23 cellular contexts compared by ENCODE assay signal in the genomic region with DNA sequence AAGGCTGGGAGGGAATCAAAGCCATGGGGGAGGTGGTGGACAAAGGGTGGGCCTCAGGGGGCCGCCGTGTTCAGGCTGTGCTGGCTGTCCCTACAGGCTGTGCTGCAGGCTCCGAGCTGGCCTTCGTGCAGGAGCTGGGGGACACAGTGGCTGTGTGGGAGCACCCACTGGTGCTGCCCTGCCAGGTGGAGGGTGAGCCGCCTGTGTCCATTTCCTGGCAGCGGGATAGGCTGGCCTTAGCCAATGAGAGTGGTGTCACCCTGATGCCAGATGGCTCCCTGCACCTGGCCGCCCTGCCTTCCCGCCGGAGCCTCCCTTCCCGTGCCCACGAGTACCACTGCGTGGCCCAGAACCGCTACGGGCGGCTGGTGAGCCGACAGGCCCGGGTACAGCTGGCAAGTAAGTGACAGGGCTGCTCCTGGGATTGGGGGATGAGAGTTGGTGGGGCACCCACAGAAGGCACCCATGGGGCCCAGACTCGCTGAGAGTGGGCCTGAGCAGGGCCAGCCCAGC. TPM values are rescaled to one million over a fixed set of nuclear protein-coding genes. Genes with fewer than 3 reads are reported as not detected.
DNase-seq lines count a peak whose midpoint lies in the region; ATAC-seq and TF ChIP-seq lines count a peak whose summit lies in the region.
"Had no signal": no experiment of that assay in that cellular context is flagged by ENCODE, and none has a peak within 500 bp of the region (broad histone marks: within the 10 kb centered on the region; RNA-seq: fewer than 3 reads in every experiment).

No MANE protein-coding gene starts in this region.

- no peaks in the 10 kb centered on the region for H3K27me3 ChIP-seq in endodermal cell (ENCODE audit: control insufficient read depth, insufficient read depth, low read length, poor library complexity, severe bottlenecking)
- H3K27me3 ChIP-seq: body of pancreas, esophagus squamous epithelium had no signal

- H3K36me3 Mint-ChIP-seq in activated T-cell treated with anti-CD3 and anti-CD28 coated beads, Interleukin-2, amount 50 U/mL, for 72 hours (ENCODE audit: insufficient read depth in 2 of 2), result no peaks in the 10 kb centered on the region
- H3K36me3 Mint-ChIP-seq in endodermal cell (ENCODE audit: low read depth), result no peaks in the 10 kb centered on the region
- H3K36me3 Mint-ChIP-seq in stimulated activated memory B cell treated with anti-CD40 and anti-IgM and Interleukin-4, amounts not matched to agents 10 μg/mL and 1 μg/mL and 100 μg/mL, for 72 hours, result no peaks in the 10 kb centered on the region
- H3K36me3 Mint-ChIP-seq: activated naive CD4-positive, alpha-beta T cell treated with anti-CD3 and anti-CD28 coated beads, Interleukin-2, amount 50 U/mL, for 24 hours; CD4-positive, CD25-positive, alpha-beta regulatory T cell; naive B cell; stimulated activated effector memory CD8-positive, alpha-beta T cell treated with anti-CD3 and anti-CD28 coated beads, Interleukin-12 subunit alpha, Interleukin-12 subunit beta, amount 100 ng/mL, for 72 hours; type B pancreatic cell had no signal

- 61 to 87% methylated on average over 2 to 18 of the region's 18 CpGs for WGBS in endodermal cell (ENCODE audit: insufficient coverage in 1 of 2, insufficient read length in 1 of 2), 2 experiments

- no peak overlapping the region for H3K27ac Mint-ChIP-seq in activated T-cell treated with anti-CD3 and anti-CD28 coated beads, Interleukin-2, amount 50 U/mL, for 72 hours
- no peak overlapping the region for H3K27ac Mint-ChIP-seq in endodermal cell
- H3K27ac Mint-ChIP-seq in stimulated activated memory B cell treated with anti-CD40 and anti-IgM and Interleukin-4, amounts not matched to agents 10 μg/mL and 1 μg/mL and 100 μg/mL, for 72 hours, result peak overlapping the region; percentile 36
- H3K27ac Mint-ChIP-seq: activated naive CD4-positive, alpha-beta T cell treated with anti-CD3 and anti-CD28 coated beads, Interleukin-2, amount 50 U/mL, for 24 hours had no signal

- TF ChIP-seq CTCF in endodermal cell (conservative IDR thresholded peaks at IDR 0.05), result no peak

- H3K27me3 Mint-ChIP-seq in activated T-cell treated with anti-CD3 and anti-CD28 coated beads, Interleukin-2, amount 50 U/mL, for 72 hours (ENCODE audit: low read depth), result no peaks in the 10 kb centered on the region
- H3K27me3 Mint-ChIP-seq in endodermal cell (ENCODE audit: insufficient read depth), result no peaks in the 10 kb centered on the region
- no peaks in the 10 kb centered on the region for H3K27me3 Mint-ChIP-seq in stimulated activated memory B cell treated with anti-CD40 and anti-IgM and Interleukin-4, amounts not matched to agents 10 μg/mL and 1 μg/mL and 100 μg/mL, for 72 hours
- H3K27me3 Mint-ChIP-seq: activated naive CD4-positive, alpha-beta T cell treated with anti-CD3 and anti-CD28 coated beads, Interleukin-2, amount 50 U/mL, for 24 hours; CD4-positive, CD25-positive, alpha-beta regulatory T cell; naive B cell; type B pancreatic cell had no signal

- no peaks in the 10 kb centered on the region for H3K36me3 ChIP-seq in endodermal cell (ENCODE audit: control insufficient read depth, insufficient read depth, low read length)
- H3K36me3 ChIP-seq: esophagus squamous epithelium had no signal

- H3K9me3 ChIP-seq in endodermal cell (ENCODE audit: control insufficient read depth, low read length), result no peaks in the 10 kb centered on the region
- H3K9me3 ChIP-seq: body of pancreas, esophagus squamous epithelium had no signal

- H3K27ac ChIP-seq in endodermal cell (ENCODE audit: low read depth, low read length), result peak overlapping the region; percentile 97
- H3K27ac ChIP-seq: body of pancreas, esophagus squamous epithelium had no signal

- no peak overlapping the region for H3K9ac ChIP-seq in endodermal cell (ENCODE audit: extremely low read depth, low read length, poor library complexity, severe bottlenecking)

- H3K4me1 Mint-ChIP-seq in activated T-cell treated with anti-CD3 and anti-CD28 coated beads, Interleukin-2, amount 50 U/mL, for 72 hours (ENCODE audit: low read depth), result peaks cover 37% of the 10 kb centered on the region
- H3K4me1 Mint-ChIP-seq in endodermal cell, result peaks cover 10% of the 10 kb centered on the region
- peaks cover 58% of the 10 kb centered on the region for H3K4me1 Mint-ChIP-seq in stimulated activated memory B cell treated with anti-CD40 and anti-IgM and Interleukin-4, amounts not matched to agents 10 μg/mL and 1 μg/mL and 100 μg/mL, for 72 hours

- no peak for ATAC-seq in activated T-cell treated with anti-CD3 and anti-CD28 coated beads, Interleukin-2, amount 50 U/mL, for 72 hours (replicated peaks in 1 of 2)
- ATAC-seq in stimulated activated memory B cell treated with anti-CD40 and anti-IgM and Interleukin-4, amounts not matched to agents 10 μg/mL and 1 μg/mL and 100 μg/mL, for 72 hours, result no peak
- ATAC-seq in GM21515 (IDR thresholded peaks at IDR 0.05; ENCODE audit: unreplicated experiment), result no peak
- ATAC-seq: body of pancreas; PC-3; stimulated activated effector memory CD8-positive, alpha-beta T cell treated with anti-CD3 and anti-CD28 coated beads, Interleukin-12 subunit alpha, Interleukin-12 subunit beta, amount 100 ng/mL, for 72 hours had no signal

- H3K4me1 ChIP-seq in endodermal cell (ENCODE audit: control insufficient read depth, insufficient read depth, low read length), result no peaks in the 10 kb centered on the region
- H3K4me1 ChIP-seq: body of pancreas had no signal

- peak; percentile 15 for DNase-seq in activated T-cell treated with anti-CD3 and anti-CD28 coated beads, Interleukin-2, amount 50 U/mL, for 1 hour
- no peak for DNase-seq in activated T-cell treated with anti-CD3 and anti-CD28 coated beads, Interleukin-2, amount 50 U/mL, for 72 hours
- DNase-seq in NCI-H69 (lab: John Stamatoyannopoulos, UW) (peak; percentile 31), endodermal cell (no peak), DMS79 treated with DMSO at 0.1 percent for 48 hours (lab: John Stamatoyannopoulos, UW) (no peak), NCI-H2029 treated with DMSO at 0.1 percent for 48 hours (lab: John Stamatoyannopoulos, UW) (no peak)
- DNase-seq: activated CD4-positive, alpha-beta T cell treated with anti-CD3 and anti-CD28 coated beads for 1 hour; activated CD8-positive, alpha-beta memory T cell treated with anti-CD3 and anti-CD28 coated beads, Interleukin-2, amount 50 U/mL, for 48 hours; effector CD4-positive, alpha-beta T cell; esophagus squamous epithelium; MV-4-11; naive B cell; NCI-H2081; NCI-H526; PC-3; stimulated activated CD4-positive, alpha-beta T cell treated with anti-CD3 and anti-CD28 coated beads, Interleukin-12 subunit alpha, Interleukin-12 subunit beta, amount 100 ng/mL, for 4 hours had no signal

- H3K4me3 ChIP-seq in endodermal cell (ENCODE audit: low read length), result no peak overlapping the region
- H3K4me3 ChIP-seq: body of pancreas, esophagus squamous epithelium had no signal

- H3K9me3 Mint-ChIP-seq in activated T-cell treated with anti-CD3 and anti-CD28 coated beads, Interleukin-2, amount 50 U/mL, for 72 hours, result no peaks in the 10 kb centered on the region
- H3K9me3 Mint-ChIP-seq in endodermal cell, result no peaks in the 10 kb centered on the region
- H3K9me3 Mint-ChIP-seq in stimulated activated memory B cell treated with anti-CD40 and anti-IgM and Interleukin-4, amounts not matched to agents 10 μg/mL and 1 μg/mL and 100 μg/mL, for 72 hours, result no peaks in the 10 kb centered on the region
- H3K9me3 Mint-ChIP-seq: activated naive CD4-positive, alpha-beta T cell treated with anti-CD3 and anti-CD28 coated beads, Interleukin-2, amount 50 U/mL, for 24 hours; CD4-positive, CD25-positive, alpha-beta regulatory T cell; naive B cell; stimulated activated effector memory CD8-positive, alpha-beta T cell treated with anti-CD3 and anti-CD28 coated beads, Interleukin-12 subunit alpha, Interleukin-12 subunit beta, amount 100 ng/mL, for 72 hours; type B pancreatic cell had no signal

- H3K4me3 Mint-ChIP-seq in activated T-cell treated with anti-CD3 and anti-CD28 coated beads, Interleukin-2, amount 50 U/mL, for 72 hours, result no peak overlapping the region
- H3K4me3 Mint-ChIP-seq in endodermal cell, result no peak overlapping the region
- no peak overlapping the region for H3K4me3 Mint-ChIP-seq in stimulated activated memory B cell treated with anti-CD40 and anti-IgM and Interleukin-4, amounts not matched to agents 10 μg/mL and 1 μg/mL and 100 μg/mL, for 72 hours
- H3K4me3 Mint-ChIP-seq: activated naive CD4-positive, alpha-beta T cell treated with anti-CD3 and anti-CD28 coated beads, Interleukin-2, amount 50 U/mL, for 24 hours; CD4-positive, CD25-positive, alpha-beta regulatory T cell; naive B cell; stimulated activated effector memory CD8-positive, alpha-beta T cell treated with anti-CD3 and anti-CD28 coated beads, Interleukin-12 subunit alpha, Interleukin-12 subunit beta, amount 100 ng/mL, for 72 hours had no signal

RNA-seq across cellular contexts. Expression of a gene that starts 20.2 kb away (rescaled TPM):
- 1 to 10 TPM; 5.6 to 8.3 TPM for total RNA-seq in activated T-cell treated with anti-CD3 and anti-CD28 coated beads, Interleukin-2, amount 50 U/mL, for 72 hours
- 10 to 100 TPM; 60.6 to 64.5 TPM for total RNA-seq in endodermal cell
- 18.9 TPM for polyA plus RNA-seq in endodermal cell (2013, experiment 1 of 2)
- 18.1 TPM for polyA plus RNA-seq in endodermal cell (2013, experiment 2 of 2)

Comparison
In these comparisons a context has a peak if more than half of its experiments do, and no peak if none do; other contexts are left out.
1. DNase-seq: peak in activated T-cell treated with anti-CD3 and anti-CD28 coated beads, Interleukin-2, amount 50 U/mL, for 1 hour (single experiment) and NCI-H69 (single experiment); none in activated T-cell treated with anti-CD3 and anti-CD28 coated beads, Interleukin-2, amount 50 U/mL, for 72 hours (0 of 2), endodermal cell (single experiment), DMS79 treated with DMSO at 0.1 percent for 48 hours (single experiment) and NCI-H2029 treated with DMSO at 0.1 percent for 48 hours (single experiment).
2. RNA of a gene that starts 20.2 kb away (total RNA-seq): 60.6 to 64.5 TPM in endodermal cell; 5.6 to 8.3 TPM in activated T-cell treated with anti-CD3 and anti-CD28 coated beads, Interleukin-2, amount 50 U/mL, for 72 hours; every median in the first group is over 4 times any median in the second.